10 cellular contexts compared by ENCODE assay signal in genomic region chr4:5753766-5754528, GRCh38. TPM values are rescaled to one million over a fixed set of nuclear protein-coding genes. Genes with fewer than 3 reads are reported as not detected.
A peak's percentile ranks its signal among the peaks of the same experiment; 100 is the strongest.
DNase-seq lines count a peak whose midpoint lies in the region; ATAC-seq, FAIRE-seq and TF ChIP-seq lines count a peak whose summit lies in the region.
"Had no signal": no experiment of that assay in that cellular context is flagged by ENCODE, and none has a peak within 500 bp of the region (broad histone marks: within the 10 kb centered on the region; RNA-seq: fewer than 3 reads in every experiment).

No MANE protein-coding gene starts in this region.

- DNase-seq in AG09319 (ENCODE audit: extremely low read depth, low read depth) (peak; percentile 57), HTR-8/SVneo (ENCODE audit: insufficient read length, low spot score) (peak; percentile 35), bronchial epithelial cell (ENCODE audit: low read depth) (peak; percentile 85), kidney (peak; percentile 94), retina (no peak)
- DNase-seq in stimulated activated CD8-positive, alpha-beta memory T cell treated with anti-CD3 and anti-CD28 coated beads, Interleukin-4, amount 100 ng/mL, for 48 hours, result no peak
- DNase-seq in stimulated activated naive CD8-positive, alpha-beta T cell treated with anti-CD3 and anti-CD28 coated beads, Interleukin-15, Interleukin-2, amounts not matched to agents 100 U/mL and 50 U/mL, for 24 hours, result no peak
- DNase-seq: activated CD4-positive, CD25-positive, alpha-beta regulatory T cell; hippocampal formation had no signal

- ATAC-seq in HG03378 (IDR thresholded peaks at IDR 0.05; ENCODE audit: unreplicated experiment), result no peak
- no peak for ATAC-seq in stimulated activated naive CD8-positive, alpha-beta T cell treated with anti-CD3 and anti-CD28 coated beads, Interleukin-15, Interleukin-2, amounts not matched to agents 100 U/mL and 50 U/mL, for 24 hours

- peak overlapping the region in 1 of 2 donors; percentile 47 for H3K9ac ChIP-seq in kidney (ENCODE audit: low read length in 2 of 2)

- H3K4me3 ChIP-seq in bronchial epithelial cell (ENCODE audit: low read depth, low read length) (no peak overlapping the region), kidney (ENCODE audit: low read length in 2 of 2) (no peak overlapping the region)

- TF ChIP-seq CTCF in AG09319 (IDR thresholded peaks at IDR 0.05; ENCODE audit: low read depth, low read length), result no peak
- TF ChIP-seq CTCF in bronchial epithelial cell (IDR thresholded peaks at IDR 0.05; ENCODE audit: insufficient read depth, low read length, severe bottlenecking), result no peak
- no peak for TF ChIP-seq CTCF in kidney (IDR thresholded peaks at IDR 0.05; ENCODE audit: borderline replicate concordance, extremely low read depth, insufficient read depth)

- intact Hi-C loops in kidney (cut with DNase I), result no loop called here

- H3K27me3 ChIP-seq in bronchial epithelial cell (ENCODE audit: control insufficient read depth, insufficient read depth, low read length), result no peaks in the 10 kb centered on the region

- FAIRE-seq in HTR-8/SVneo (lab: Jason Lieb, UNC) (peak; percentile 55), bronchial epithelial cell (lab: Jason Lieb, UNC) (peak; percentile 76), kidney (lab: Jason Lieb, UNC) (no peak)

- H3K27ac ChIP-seq in kidney (ENCODE audit: low read depth in 2 of 2, low read length in 2 of 2), result peak overlapping the region; percentile 74 to 90

- peaks cover 26% of the 10 kb centered on the region for H3K36me3 ChIP-seq in bronchial epithelial cell (ENCODE audit: control insufficient read depth, insufficient read depth, low read length)
- peaks cover 24 to 65% of the 10 kb centered on the region in 2 donors for H3K36me3 ChIP-seq in kidney (ENCODE audit: control insufficient read depth in 1 of 2, insufficient read depth in 2 of 2, low read length in 2 of 2)

- peaks cover 22 to 24% of the 10 kb centered on the region in 2 donors for H3K4me1 ChIP-seq in kidney (ENCODE audit: control insufficient read depth in 1 of 2, insufficient read depth in 1 of 2, low read depth in 1 of 2, low read length in 2 of 2)

- no peaks in the 10 kb centered on the region for H3K9me3 ChIP-seq in kidney (ENCODE audit: control insufficient read depth in 1 of 2, low read length in 2 of 2)

RNA-seq across cellular contexts. Expression of gene EVC, which starts 42.9 kb away (rescaled TPM):
- total RNA-seq in bronchial epithelial cell, result 9.5 and 12.9 TPM in 2 replicates
- 159 TPM for total RNA-seq in kidney
- polyA plus RNA-seq in kidney (ENCODE audit: insufficient read depth, low read depth, low replicate concordance), result 7.8 TPM

RNA-seq across cellular contexts. Expression of gene EVC2, which starts 45.6 kb away (rescaled TPM):
- total RNA-seq in bronchial epithelial cell (8.2 and 9.5 TPM in 2 replicates), kidney (8.7 TPM)
- 1.6 TPM for polyA plus RNA-seq in kidney (ENCODE audit: insufficient read depth, low read depth, low replicate concordance)

Comparison
In these comparisons a context has a peak if more than half of its experiments do, and no peak if none do; other contexts are left out.
1. DNase-seq: peak in AG09319 (single experiment), HTR-8/SVneo (single experiment), bronchial epithelial cell (single experiment) and kidney (single experiment); none in retina (single experiment), stimulated activated CD8-positive, alpha-beta memory T cell treated with anti-CD3 and anti-CD28 coated beads, Interleukin-4, amount 100 ng/mL, for 48 hours (single experiment) and stimulated activated naive CD8-positive, alpha-beta T cell treated with anti-CD3 and anti-CD28 coated beads, Interleukin-15, Interleukin-2, amounts not matched to agents 100 U/mL and 50 U/mL, for 24 hours (single experiment).
2. RNA of gene EVC, which starts 42.9 kb away (total RNA-seq): 159 TPM in kidney (single experiment); 9.5 to 12.9 TPM in bronchial epithelial cell; every median in the first group is over 10 times any median in the second.